1 cellular context compared by ENCODE assay signal in the genomic region with DNA sequence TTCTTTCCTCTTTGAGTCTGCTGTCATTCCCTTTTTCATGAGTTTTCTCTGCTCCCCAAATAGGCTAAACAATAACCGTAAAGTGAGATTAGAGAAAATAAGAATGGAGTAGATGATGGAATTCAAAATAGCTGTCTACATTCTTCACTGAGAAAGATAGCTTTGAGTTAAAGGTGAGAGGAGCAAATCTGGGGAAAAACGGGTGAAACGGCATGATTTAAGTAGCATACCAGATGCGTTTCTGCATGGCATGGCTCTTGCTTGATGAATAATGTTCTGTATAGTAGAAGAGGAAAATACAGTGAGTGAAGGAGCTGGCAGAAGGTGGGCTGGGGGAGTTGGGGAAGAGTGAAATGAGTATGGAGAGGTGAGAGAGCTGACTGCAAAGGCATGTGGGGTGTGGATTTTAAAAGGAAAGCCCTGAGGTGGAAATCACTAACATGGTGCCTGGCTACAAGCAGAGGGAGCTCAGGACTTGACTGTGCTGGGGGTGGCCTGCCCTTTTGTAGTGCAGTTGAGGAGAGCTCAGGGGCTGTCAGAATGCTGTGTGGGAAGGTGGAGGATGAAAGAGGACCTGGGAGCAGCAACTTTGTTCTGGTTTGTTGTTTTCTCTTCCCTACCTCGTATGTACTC.
TF ChIP-seq lines count a peak whose summit lies in the region.

No MANE protein-coding gene starts in this region.

TF ChIP-seq in WTC11, 78 proteins besides CTCF, POLR2A, EP300 and RAD21 (continued from another document):
- TF ChIP-seq, protein P1, sequence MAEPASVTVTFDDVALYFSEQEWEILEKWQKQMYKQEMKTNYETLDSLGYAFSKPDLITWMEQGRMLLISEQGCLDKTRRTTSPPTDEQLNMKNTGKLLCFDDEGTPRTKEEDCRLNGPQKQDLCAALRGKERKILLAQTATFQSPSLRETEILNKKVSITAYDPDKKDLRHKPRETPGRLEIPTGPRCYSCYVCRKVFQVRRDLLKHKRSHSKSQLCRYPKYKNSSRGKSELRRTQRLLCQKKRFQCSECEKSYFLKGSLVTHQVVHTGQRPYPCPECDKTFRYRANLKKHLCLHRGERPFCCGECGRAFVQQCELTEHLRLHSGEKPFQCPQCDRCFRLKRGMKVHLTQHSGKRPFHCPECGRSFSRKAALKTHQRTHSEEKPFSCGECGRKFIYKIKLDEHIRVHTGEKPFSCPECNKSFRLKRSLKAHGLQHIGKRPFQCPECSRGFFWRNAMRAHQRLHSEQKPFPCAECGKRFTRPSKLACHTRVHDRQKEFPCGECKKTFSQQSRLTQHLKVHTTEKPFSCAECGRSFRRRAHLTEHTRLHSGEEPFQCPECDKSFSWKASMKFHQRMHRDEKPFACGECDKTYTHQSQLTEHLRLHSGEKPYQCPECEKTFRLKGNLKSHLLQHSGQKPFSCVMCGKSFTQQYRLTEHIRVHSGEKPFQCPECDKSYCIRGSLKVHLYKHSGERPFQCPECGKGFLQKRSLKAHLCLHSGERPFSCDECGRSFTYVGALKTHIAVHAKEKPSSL (CRISPR knock-in tag; conservative IDR thresholded peaks at IDR 0.05), result no peak
- no peak for TF ChIP-seq CREB1 (CRISPR knock-in tag; IDR thresholded peaks at IDR 0.05)
- TF ChIP-seq, protein P2, sequence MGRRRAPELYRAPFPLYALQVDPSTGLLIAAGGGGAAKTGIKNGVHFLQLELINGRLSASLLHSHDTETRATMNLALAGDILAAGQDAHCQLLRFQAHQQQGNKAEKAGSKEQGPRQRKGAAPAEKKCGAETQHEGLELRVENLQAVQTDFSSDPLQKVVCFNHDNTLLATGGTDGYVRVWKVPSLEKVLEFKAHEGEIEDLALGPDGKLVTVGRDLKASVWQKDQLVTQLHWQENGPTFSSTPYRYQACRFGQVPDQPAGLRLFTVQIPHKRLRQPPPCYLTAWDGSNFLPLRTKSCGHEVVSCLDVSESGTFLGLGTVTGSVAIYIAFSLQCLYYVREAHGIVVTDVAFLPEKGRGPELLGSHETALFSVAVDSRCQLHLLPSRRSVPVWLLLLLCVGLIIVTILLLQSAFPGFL (CRISPR knock-in tag; IDR thresholded peaks at IDR 0.05; ENCODE audit: borderline replicate concordance), result no peak
- TF ChIP-seq HMGA2 (CRISPR knock-in tag; IDR thresholded peaks at IDR 0.05), result no peak
